In genomic region chr7:151403764-151404163, GRCh38 we compare ENCODE assay signal across 15 cellular contexts. TPM values are rescaled to one million over a fixed set of nuclear protein-coding genes. Genes with fewer than 3 reads are reported as not detected.
A peak's percentile ranks its signal among the peaks of the same experiment; 100 is the strongest.
DNase-seq lines count a peak whose midpoint lies in the region; ATAC-seq and TF ChIP-seq lines count a peak whose summit lies in the region.
"Had no signal": no experiment of that assay in that cellular context is flagged by ENCODE, and none has a peak within 500 bp of the region (broad histone marks: within the 10 kb centered on the region; RNA-seq: fewer than 3 reads in every experiment).

No MANE protein-coding gene starts in this region.

- 78 to 87% methylated on average over 9 of the region's 9 CpGs for WGBS in sigmoid colon, 2 donors

- ATAC-seq in esophagus mucosa (peak; percentile 78), omental fat pad (ENCODE audit: low FRiP score) (no peak), GM21723 (IDR thresholded peaks at IDR 0.05; ENCODE audit: unreplicated experiment) (no peak)

- H3K27ac ChIP-seq in RWPE1 (no peak overlapping the region), sigmoid colon (peak overlapping the region; percentile 18 to 41 (median 28))
- H3K27ac ChIP-seq: SJSA1 had no signal

- DNase-seq in DMS53 (lab: John Stamatoyannopoulos, UW), result peak; percentile 85
- peak; percentile 35 for DNase-seq in RWPE1 (ENCODE audit: low spot score)
- DNase-seq in sigmoid colon, result no peak
- DNase-seq in NCI-H526 treated with DMSO at 0.1 percent for 48 hours (lab: John Stamatoyannopoulos, UW), result no peak
- no peak for DNase-seq in stimulated activated CD4-positive, alpha-beta T cell treated with anti-CD3 and anti-CD28 coated beads, Interleukin-4, amount 100 ng/mL, for 24 hours
- no peak for DNase-seq in omental fat pad (ENCODE audit: low spot score)
- DNase-seq: BE2C; effector memory CD4-positive, alpha-beta T cell; occipital lobe had no signal

- peaks cover 2 to 13% (median 12%) of the 10 kb centered on the region in 3 donors for H3K27me3 ChIP-seq in sigmoid colon
- H3K27me3 ChIP-seq: MG63 had no signal

- intact Hi-C loops in sigmoid colon (cut with DNase I), result no loop called here

- TF ChIP-seq EP300 in sigmoid colon (IDR thresholded peaks at IDR 0.05), result no peak

- CTCF ChIA-PET in RWPE1 (lab: Yijun Ruan, JAX), result no interaction called here

- TF ChIP-seq CTCF in RWPE1 (conservative IDR thresholded peaks at IDR 0.05; ENCODE audit: low read depth) (no peak), sigmoid colon (IDR thresholded peaks at IDR 0.05) (no peak), omental fat pad (IDR thresholded peaks at IDR 0.05) (no peak)

- H3K36me3 ChIP-seq in sigmoid colon, result no peaks in the 10 kb centered on the region
- H3K36me3 ChIP-seq: BE2C, gastroesophageal sphincter, MG63, SJSA1 had no signal

- POLR2A ChIA-PET in RWPE1 (lab: Yijun Ruan, JAX; ENCODE audit: low non-redundant PET), result no interaction called here

- H3K9me3 ChIP-seq in sigmoid colon, result no peaks in the 10 kb centered on the region
- H3K9me3 ChIP-seq: BE2C, gastroesophageal sphincter, MG63, SJSA1 had no signal

- H3K4me3 ChIP-seq in sigmoid colon, result no peak overlapping the region
- H3K4me3 ChIP-seq: gastroesophageal sphincter, MG63, SJSA1 had no signal

- peaks cover 0 to 3% (median 0%) of the 10 kb centered on the region in 4 donors for H3K4me1 ChIP-seq in sigmoid colon
- H3K4me1 ChIP-seq: BE2C had no signal

- TF ChIP-seq POLR2A in sigmoid colon (IDR thresholded peaks at IDR 0.05), result no peak

RNA-seq across cellular contexts. Expression of gene WDR86, which starts 6.1 kb away (rescaled TPM):
- total RNA-seq in esophagus mucosa (0.48 TPM), sigmoid colon (10 to 100 TPM; 14.4 to 23.8 (median 16.9) TPM), omental fat pad (10 to 100 TPM; 17.2 to 41.5 (median 22.1) TPM)
- 1 to 10 TPM in 2 of 3 donors, under 1 TPM in 1; 0.46 to 4.2 (median 2.1) TPM for polyA plus RNA-seq in sigmoid colon
- total RNA-seq: HFFc6 had no signal

RNA-seq across cellular contexts. Expression of gene CRYGN, which starts 36.2 kb away (rescaled TPM):
- not detected for total RNA-seq in esophagus mucosa
- total RNA-seq in sigmoid colon, result 1 to 10 TPM in 2 of 4 donors, not detected in 2; 1.4 to 1.8 TPM
- under 1 TPM in 2 of 3 donors, not detected in 1; 0.17 to 0.60 TPM for polyA plus RNA-seq in sigmoid colon
- 1 to 10 TPM in 1 of 4 donors, not detected in 3; 1.0 TPM for total RNA-seq in omental fat pad
- total RNA-seq: HFFc6, occipital lobe, SJSA1 had no signal

Comparison
In these comparisons a context has a peak if more than half of its experiments do, and no peak if none do; other contexts are left out.
1. DNase-seq: peak in DMS53 (single experiment) and RWPE1 (single experiment); none in sigmoid colon (single experiment), NCI-H526 treated with DMSO at 0.1 percent for 48 hours (single experiment), stimulated activated CD4-positive, alpha-beta T cell treated with anti-CD3 and anti-CD28 coated beads, Interleukin-4, amount 100 ng/mL, for 24 hours (single experiment) and omental fat pad (single experiment).
2. RNA of gene WDR86, which starts 6.1 kb away (total RNA-seq): 17.2 to 41.5 TPM in omental fat pad and 14.4 to 23.8 TPM in sigmoid colon; 0.48 TPM in esophagus mucosa (single experiment); every median in the first group is over 10 times any median in the second.